ENCODE assay signal across 29 cellular contexts in genomic region chr15:54456413-54456812, GRCh38.
"Had no signal": no experiment of that assay in that cellular context is flagged by ENCODE, and none has a peak within 500 bp of the region (broad histone marks: within the 10 kb centered on the region; RNA-seq: fewer than 3 reads in every experiment).

No MANE protein-coding gene starts in this region.

- H3K4me1 ChIP-seq: colonic mucosa, esophagus muscularis mucosa, esophagus squamous epithelium, foreskin keratinocyte, gastrocnemius medialis, gastroesophageal sphincter, heart left ventricle, heart right ventricle had no signal

- DNase-seq: colonic mucosa; cortex of kidney; dermis blood vessel endothelial cell; dorsolateral prefrontal cortex; effector CD4-positive, alpha-beta T cell; effector CD8-positive, alpha-beta T cell; effector memory CD4-positive, alpha-beta T cell; effector memory CD8-positive, alpha-beta T cell; endodermal cell; erythroblast; esophagus squamous epithelium; foreskin fibroblast; foreskin keratinocyte; foreskin melanocyte; gastrocnemius medialis; glutamatergic neuron; head of caudate nucleus; heart left ventricle; heart right ventricle had no signal

- H3K27ac ChIP-seq: colonic mucosa, coronary artery, dorsolateral prefrontal cortex, epithelial cell of prostate, esophagus muscularis mucosa, esophagus squamous epithelium, foreskin keratinocyte, gastrocnemius medialis, gastroesophageal sphincter, heart left ventricle, heart right ventricle, hepatocyte had no signal

- H3K36me3 ChIP-seq: colonic mucosa, esophagus muscularis mucosa, esophagus squamous epithelium, gastrocnemius medialis, gastroesophageal sphincter, heart left ventricle, heart right ventricle had no signal

- H3K4me3 ChIP-seq: colonic mucosa, coronary artery, dorsolateral prefrontal cortex, esophagus muscularis mucosa, esophagus squamous epithelium, gastrocnemius medialis, gastroesophageal sphincter, heart left ventricle, heart right ventricle, hepatocyte had no signal

- H3K9me3 ChIP-seq: colonic mucosa had no signal

- FAIRE-seq: colon, endometrium, endothelial cell of umbilical vein, frontal cortex had no signal

- ATAC-seq: effector memory CD8-positive, alpha-beta T cell; esophagus mucosa; foreskin keratinocyte; gastrocnemius medialis; gastroesophageal sphincter; heart left ventricle; heart right ventricle had no signal

- H3K4me2 ChIP-seq: hepatocyte had no signal
